ENCODE assay signal across 1 cellular context in genomic region chr14:75648066-75648838, GRCh38.
TF ChIP-seq lines count a peak whose summit lies in the region.

No MANE protein-coding gene starts in this region.

TF ChIP-seq in HepG2, 621 proteins besides CTCF, POLR2A, EP300 and RAD21 (continued from another document and continues in another):
- no peak for TF ChIP-seq SATB2 (CRISPR knock-in tag; IDR thresholded peaks at IDR 0.05)
- peak; percentile 100 for TF ChIP-seq SALL1 (CRISPR knock-in tag; IDR thresholded peaks at IDR 0.05)
- TF ChIP-seq PAXIP1 (CRISPR knock-in tag; conservative IDR thresholded peaks at IDR 0.05): peak; percentile 97
- TF ChIP-seq FOXP1 (IDR thresholded peaks at IDR 0.05): peak; percentile 87
- TF ChIP-seq FOXP1 (CRISPR knock-in tag; IDR thresholded peaks at IDR 0.05): peak; percentile 96
- no peak for TF ChIP-seq SOX6 (IDR thresholded peaks at IDR 0.05)
- peak; percentile 97 for TF ChIP-seq SOX6 (CRISPR knock-in tag; IDR thresholded peaks at IDR 0.05)
- no peak for TF ChIP-seq ZNF441 (CRISPR knock-in tag; IDR thresholded peaks at IDR 0.05; ENCODE audit: borderline replicate concordance)
- TF ChIP-seq REXO4 (CRISPR knock-in tag; IDR thresholded peaks at IDR 0.05; ENCODE audit: borderline replicate concordance): no peak
- no peak for TF ChIP-seq ZNF781 (CRISPR knock-in tag; IDR thresholded peaks at IDR 0.05; ENCODE audit: borderline replicate concordance, not compliant biosample characterization)
- TF ChIP-seq SYNCRIP (IDR thresholded peaks at IDR 0.05; ENCODE audit: insufficient read depth, low read depth, low read length): no peak
- no peak for TF ChIP-seq AGO1 (IDR thresholded peaks at IDR 0.05; ENCODE audit: low read depth, low read length, poor library complexity, severe bottlenecking)
- peak; percentile 88; the same call in 1 of the 2 replicates for TF ChIP-seq SIX1 (CRISPR knock-in tag; IDR thresholded peaks at IDR 0.05; ENCODE audit: borderline replicate concordance)
- TF ChIP-seq HMGXB3 (CRISPR knock-in tag; IDR thresholded peaks at IDR 0.05; ENCODE audit: borderline replicate concordance): peak; percentile 91; the same call in 1 of the 2 replicates
- TF ChIP-seq AKNA (CRISPR knock-in tag; IDR thresholded peaks at IDR 0.05; ENCODE audit: borderline replicate concordance): no peak
- no peak for TF ChIP-seq SMARCE1 (IDR thresholded peaks at IDR 0.05; ENCODE audit: borderline replicate concordance)
- no peak for TF ChIP-seq MLXIP (CRISPR knock-in tag; IDR thresholded peaks at IDR 0.05; ENCODE audit: borderline replicate concordance)
- no peak for TF ChIP-seq ZNF770 (CRISPR knock-in tag; IDR thresholded peaks at IDR 0.05)
- no peak for TF ChIP-seq STAT5B (CRISPR knock-in tag; IDR thresholded peaks at IDR 0.05)
- peak; percentile 62 for TF ChIP-seq HNF1A (IDR thresholded peaks at IDR 0.05; ENCODE audit: low read depth)
- TF ChIP-seq HNF1A (CRISPR knock-in tag; IDR thresholded peaks at IDR 0.05; ENCODE audit: borderline replicate concordance): peak; percentile 91
